9 cellular contexts compared by ENCODE assay signal in the genomic region with DNA sequence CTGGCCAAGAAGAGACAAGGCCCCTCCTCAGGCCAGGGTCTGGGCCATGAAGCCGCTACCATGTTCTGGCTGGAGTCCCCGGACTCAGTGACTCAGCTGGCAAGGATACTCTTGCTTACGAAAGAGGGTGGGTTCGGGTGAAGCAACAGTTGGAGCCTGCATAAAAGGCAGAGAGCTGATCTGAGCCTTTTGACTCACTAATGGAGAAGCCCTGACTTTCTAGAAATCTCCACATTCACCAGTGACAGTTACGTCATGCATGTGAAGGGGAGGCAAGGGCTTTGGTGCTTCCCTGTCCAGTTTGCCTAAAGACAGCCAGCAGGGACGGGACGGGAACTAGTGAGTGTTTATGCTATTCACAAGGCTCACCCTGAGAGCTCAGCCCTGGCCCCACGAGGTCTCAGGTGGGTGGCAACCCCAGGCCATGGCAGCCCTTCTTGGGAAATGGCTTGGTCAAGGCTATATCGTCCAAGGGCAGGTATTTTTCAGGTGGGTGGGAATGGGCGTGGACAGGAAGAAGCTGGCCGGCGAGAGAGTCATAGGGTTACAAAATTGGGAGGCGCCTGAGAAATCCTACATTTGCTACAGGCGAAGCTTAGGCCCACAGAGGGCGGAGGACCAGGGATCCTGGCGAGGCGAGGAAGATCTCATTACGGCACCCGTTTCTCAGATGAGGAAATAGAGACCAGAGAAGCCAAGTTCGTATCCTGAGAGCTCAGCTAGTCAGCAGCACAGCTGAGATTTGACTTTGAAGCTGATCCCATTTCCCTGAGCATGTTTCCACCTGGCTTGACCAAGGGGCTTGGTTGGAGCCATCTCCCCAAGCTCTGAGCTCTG.
DNase-seq lines count a peak whose midpoint lies in the region; ATAC-seq and TF ChIP-seq lines count a peak whose summit lies in the region.
"Had no signal": no experiment of that assay in that cellular context is flagged by ENCODE, and none has a peak within 500 bp of the region (broad histone marks: within the 10 kb centered on the region; RNA-seq: fewer than 3 reads in every experiment).

No MANE protein-coding gene starts in this region.

- ATAC-seq in GM19351 (IDR thresholded peaks at IDR 0.05; ENCODE audit: unreplicated experiment), result no peak
- ATAC-seq in naive thymus-derived CD8-positive, alpha-beta T cell, result no peak

- WGBS in stomach, 5 donors, result 56 to 69% (median 63%) methylated on average over 15 to 20 of the region's 20 CpGs

- no peak overlapping the region for H3K27ac Mint-ChIP-seq in activated CD4-positive, alpha-beta memory T cell treated with anti-CD3 and anti-CD28 coated beads for 36 hours
- peak overlapping the region in 1 of 10 donors; percentile 27 for H3K27ac Mint-ChIP-seq in naive thymus-derived CD8-positive, alpha-beta T cell

- H3K27ac ChIP-seq in HL-60 (replicated peaks), result no peak overlapping the region
- H3K27ac ChIP-seq in left ventricle myocardium inferior (replicated peaks), result no peak overlapping the region
- H3K27ac ChIP-seq in stomach, result peak overlapping the region in 4 of 5 donors; percentile 19 to 66 (median 39)

- H3K27me3 Mint-ChIP-seq in activated CD4-positive, alpha-beta memory T cell treated with anti-CD3 and anti-CD28 coated beads for 36 hours, result no peaks in the 10 kb centered on the region
- no peaks in the 10 kb centered on the region for H3K27me3 Mint-ChIP-seq in naive thymus-derived CD8-positive, alpha-beta T cell

- no peaks in the 10 kb centered on the region for H3K9me3 ChIP-seq in left ventricle myocardium inferior (replicated peaks)
- H3K9me3 ChIP-seq in stomach, result no peaks in the 10 kb centered on the region

- H3K4me1 Mint-ChIP-seq in activated CD4-positive, alpha-beta memory T cell treated with anti-CD3 and anti-CD28 coated beads for 36 hours (ENCODE audit: low read depth), result peaks cover 4% of the 10 kb centered on the region
- peaks cover 18 to 44% (median 29%) of the 10 kb centered on the region in 4 donors for H3K4me1 Mint-ChIP-seq in naive thymus-derived CD8-positive, alpha-beta T cell

- no peaks in the 10 kb centered on the region for H3K27me3 ChIP-seq in HL-60 (ENCODE audit: insufficient read depth, poor library complexity, severe bottlenecking)
- peaks cover 72% of the 10 kb centered on the region for H3K27me3 ChIP-seq in left ventricle myocardium inferior (ENCODE audit: low read depth)
- H3K27me3 ChIP-seq in stomach, result peaks cover 0 to 9% (median 0%) of the 10 kb centered on the region in 3 donors

- no peaks in the 10 kb centered on the region for H3K9me3 Mint-ChIP-seq in activated CD4-positive, alpha-beta memory T cell treated with anti-CD3 and anti-CD28 coated beads for 36 hours
- H3K9me3 Mint-ChIP-seq in naive thymus-derived CD8-positive, alpha-beta T cell, result no peaks in the 10 kb centered on the region

- H3K36me3 ChIP-seq in left ventricle myocardium inferior, result no peaks in the 10 kb centered on the region
- H3K36me3 ChIP-seq in stomach, result no peaks in the 10 kb centered on the region

- no peaks in the 10 kb centered on the region for H3K36me3 Mint-ChIP-seq in activated CD4-positive, alpha-beta memory T cell treated with anti-CD3 and anti-CD28 coated beads for 36 hours
- H3K36me3 Mint-ChIP-seq in naive thymus-derived CD8-positive, alpha-beta T cell, result no peaks in the 10 kb centered on the region

- POLR2A ChIA-PET in activated CD4-positive, alpha-beta memory T cell treated with anti-CD3 and anti-CD28 coated beads for 36 hours (lab: Charles Lee), result interaction anchor here (0.6 kb wide), 1 partner anchor 230 kb away, joined by 3 read pairs; no protein-coding TSS in a partner anchor
- POLR2A ChIA-PET in naive thymus-derived CD8-positive, alpha-beta T cell (lab: Charles Lee), result interaction anchor here (0.5 to 1.1 kb wide), 3 partner anchors 9 to 258 kb away, joined by 3 read pairs; no protein-coding TSS in a partner anchor

- no peaks in the 10 kb centered on the region for H3K4me1 ChIP-seq in left ventricle myocardium inferior
- H3K4me1 ChIP-seq in stomach, result no peaks in the 10 kb centered on the region

- TF ChIP-seq CTCF in HL-60 (IDR thresholded peaks at IDR 0.05; ENCODE audit: insufficient read depth, low read length) (no peak), left ventricle myocardium inferior (IDR thresholded peaks at IDR 0.05; ENCODE audit: borderline replicate concordance) (no peak), stomach (IDR thresholded peaks at IDR 0.05) (no peak)

- H3K4me3 ChIP-seq in HL-60 (replicated peaks; ENCODE audit: insufficient read depth, low read length) (no peak overlapping the region), left ventricle myocardium inferior (no peak overlapping the region), stomach (no peak overlapping the region)

- DNase-seq in HL-60 (ENCODE audit: low read depth in 1 of 2, low spot score in 1 of 2), result peak; percentile 81 to 84
- peak; percentile 91 for DNase-seq in astrocyte of the hippocampus (ENCODE audit: low read depth, low spot score)
- DNase-seq in left ventricle myocardium inferior, result peak; percentile 51
- peak; percentile 37 for DNase-seq in stomach
- DNase-seq in activated CD4-positive, alpha-beta memory T cell treated with anti-CD3 and anti-CD28 coated beads for 36 hours, result no peak
- no peak for DNase-seq in naive thymus-derived CD8-positive, alpha-beta T cell
- no peak for DNase-seq in DMS153 treated with DMSO at 0.1 percent for 48 hours (lab: John Stamatoyannopoulos, UW; ENCODE audit: unreplicated experiment)
- DNase-seq: dermis blood vessel endothelial cell had no signal

- no peak for TF ChIP-seq POLR2A in stomach (IDR thresholded peaks at IDR 0.05)

- no peak for TF ChIP-seq EP300 in stomach (IDR thresholded peaks at IDR 0.05)

- intact Hi-C loops in left ventricle myocardium inferior (cut with micrococcal nuclease), result no loop called here
- intact Hi-C loops in stomach (cut with DNase I; ENCODE audit: low total_unique reads), result no loop called here
- intact Hi-C loops in activated CD4-positive, alpha-beta memory T cell treated with anti-CD3 and anti-CD28 coated beads for 36 hours (cut with micrococcal nuclease), result no loop called here

- no peak overlapping the region for H3K4me3 Mint-ChIP-seq in activated CD4-positive, alpha-beta memory T cell treated with anti-CD3 and anti-CD28 coated beads for 36 hours
- H3K4me3 Mint-ChIP-seq in naive thymus-derived CD8-positive, alpha-beta T cell, result no peak overlapping the region

- CTCF ChIA-PET in activated CD4-positive, alpha-beta memory T cell treated with anti-CD3 and anti-CD28 coated beads for 36 hours (lab: Charles Lee), result no interaction called here

Comparison
In these comparisons a context has a peak if more than half of its experiments do, and no peak if none do; other contexts are left out.
1. DNase-seq: peak in HL-60 (2 of 2), astrocyte of the hippocampus (single experiment), left ventricle myocardium inferior (single experiment) and stomach (single experiment); none in activated CD4-positive, alpha-beta memory T cell treated with anti-CD3 and anti-CD28 coated beads for 36 hours (single experiment), naive thymus-derived CD8-positive, alpha-beta T cell (0 of 10) and DMS153 treated with DMSO at 0.1 percent for 48 hours (single experiment).
2. H3K27ac ChIP-seq: peak in stomach (4 of 5); none in HL-60 (single experiment) and left ventricle myocardium inferior (single experiment).